ENCODE assay signal across 14 cellular contexts in the genomic region with DNA sequence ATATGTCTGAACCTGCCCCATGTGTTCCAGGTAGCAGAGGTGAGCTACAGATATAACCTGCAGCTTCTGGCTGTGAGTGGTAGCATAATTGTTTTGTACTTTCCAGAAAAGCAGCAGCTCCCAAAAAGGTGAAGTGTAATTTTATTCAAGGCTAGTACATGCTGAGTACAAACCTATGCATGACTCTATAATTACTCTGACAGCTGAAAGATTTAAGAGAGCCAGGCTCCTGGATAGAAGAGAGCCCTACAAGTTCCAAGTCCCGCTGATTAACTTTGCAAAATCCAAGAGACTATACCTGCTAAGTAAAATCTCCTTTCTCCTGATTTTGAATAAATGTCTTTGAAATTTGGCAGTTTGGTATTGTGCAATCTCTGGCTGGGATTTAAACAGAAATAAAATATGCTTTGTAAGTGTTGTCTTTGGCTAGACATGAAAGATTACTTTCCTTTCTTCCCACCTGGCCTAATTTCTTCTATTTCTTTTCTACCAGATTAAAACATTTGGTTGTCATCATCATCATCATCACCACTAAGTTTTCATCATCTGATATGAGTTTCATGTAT.
"Had no signal": no experiment of that assay in that cellular context is flagged by ENCODE, and none has a peak within 500 bp of the region (broad histone marks: within the 10 kb centered on the region; RNA-seq: fewer than 3 reads in every experiment).

No MANE protein-coding gene starts in this region.

- H3K4me3 Mint-ChIP-seq: activated CD4-positive, alpha-beta T cell treated with anti-CD3 and anti-CD28 coated beads, Interleukin-2, amount 10 ng/mL, durations not matched to agents 24 days and 14 days; activated naive CD4-positive, alpha-beta T cell treated with anti-CD3 and anti-CD28 coated beads, Interleukin-2, amount 10 ng/mL, durations not matched to agents 7 days and 5 days; activated T-helper 17 cell treated with anti-CD3 and anti-CD28 coated beads, Interleukin-2, amount 50 U/mL, for 72 hours; effector memory CD8-positive, alpha-beta T cell; nephron; stimulated activated naive CD8-positive, alpha-beta T cell treated with anti-CD3 and anti-CD28 coated beads, Interleukin-15, Interleukin-2, amounts not matched to agents 100 ng/mL and 50 ng/mL, for 24 hours; T-helper 17 cell; WTC11 had no signal

- H3K27me3 Mint-ChIP-seq: activated CD4-positive, alpha-beta T cell treated with anti-CD3 and anti-CD28 coated beads, Interleukin-2, amount 10 ng/mL, durations not matched to agents 24 days and 14 days; activated naive CD4-positive, alpha-beta T cell treated with anti-CD3 and anti-CD28 coated beads, Interleukin-2, amount 10 ng/mL, durations not matched to agents 7 days and 5 days; activated T-helper 17 cell treated with anti-CD3 and anti-CD28 coated beads, Interleukin-2, amount 50 U/mL, for 72 hours; effector memory CD8-positive, alpha-beta T cell; stimulated activated naive CD8-positive, alpha-beta T cell treated with anti-CD3 and anti-CD28 coated beads, Interleukin-15, Interleukin-2, amounts not matched to agents 100 ng/mL and 50 ng/mL, for 24 hours; T-helper 17 cell had no signal

- H3K9me3 Mint-ChIP-seq: activated CD4-positive, alpha-beta T cell treated with anti-CD3 and anti-CD28 coated beads, Interleukin-2, amount 10 ng/mL, durations not matched to agents 24 days and 14 days; activated naive CD4-positive, alpha-beta T cell treated with anti-CD3 and anti-CD28 coated beads, Interleukin-2, amount 10 ng/mL, durations not matched to agents 7 days and 5 days; activated T-helper 17 cell treated with anti-CD3 and anti-CD28 coated beads, Interleukin-2, amount 50 U/mL, for 72 hours; effector memory CD8-positive, alpha-beta T cell; nephron; stimulated activated naive CD8-positive, alpha-beta T cell treated with anti-CD3 and anti-CD28 coated beads, Interleukin-15, Interleukin-2, amounts not matched to agents 100 ng/mL and 50 ng/mL, for 24 hours; WTC11 had no signal

- H3K27ac Mint-ChIP-seq: activated CD4-positive, alpha-beta T cell treated with anti-CD3 and anti-CD28 coated beads, Interleukin-2, amount 10 ng/mL, durations not matched to agents 24 days and 14 days; activated naive CD4-positive, alpha-beta T cell treated with anti-CD3 and anti-CD28 coated beads, Interleukin-2, amount 10 ng/mL, durations not matched to agents 7 days and 5 days; activated T-helper 17 cell treated with anti-CD3 and anti-CD28 coated beads, Interleukin-2, amount 50 U/mL, for 72 hours; nephron; stimulated activated naive CD8-positive, alpha-beta T cell treated with anti-CD3 and anti-CD28 coated beads, Interleukin-15, Interleukin-2, amounts not matched to agents 100 ng/mL and 50 ng/mL, for 24 hours; T-helper 17 cell; WTC11 had no signal

- H3K36me3 Mint-ChIP-seq: WTC11 had no signal

- ATAC-seq: activated T-helper 17 cell treated with anti-CD3 and anti-CD28 coated beads, Interleukin-2, amount 50 U/mL, for 72 hours; effector memory CD8-positive, alpha-beta T cell; left colon; T-helper 17 cell; WTC11 had no signal

- H3K4me1 Mint-ChIP-seq: activated CD4-positive, alpha-beta T cell treated with anti-CD3 and anti-CD28 coated beads, Interleukin-2, amount 10 ng/mL, durations not matched to agents 24 days and 14 days had no signal

- DNase-seq: activated CD4-positive, alpha-beta T cell treated with anti-CD3 and anti-CD28 coated beads, Interleukin-2, amount 10 ng/mL, durations not matched to agents 24 days and 14 days; activated naive CD4-positive, alpha-beta T cell treated with anti-CD3 and anti-CD28 coated beads, Interleukin-2, amount 10 ng/mL, durations not matched to agents 7 days and 5 days; adrenal gland; effector memory CD8-positive, alpha-beta T cell; erythroblast; hypothalamus; left colon; stimulated activated CD4-positive, alpha-beta T cell treated with anti-CD3 and anti-CD28 coated beads, Interleukin-2, amount 100 ng/mL, for 48 hours; stimulated activated CD8-positive, alpha-beta memory T cell treated with anti-CD3 and anti-CD28 coated beads, Interleukin-4, amount 100 ng/mL, for 48 hours; T-helper 17 cell had no signal
